ENCODE assay signal across 10 cellular contexts in the genomic region with DNA sequence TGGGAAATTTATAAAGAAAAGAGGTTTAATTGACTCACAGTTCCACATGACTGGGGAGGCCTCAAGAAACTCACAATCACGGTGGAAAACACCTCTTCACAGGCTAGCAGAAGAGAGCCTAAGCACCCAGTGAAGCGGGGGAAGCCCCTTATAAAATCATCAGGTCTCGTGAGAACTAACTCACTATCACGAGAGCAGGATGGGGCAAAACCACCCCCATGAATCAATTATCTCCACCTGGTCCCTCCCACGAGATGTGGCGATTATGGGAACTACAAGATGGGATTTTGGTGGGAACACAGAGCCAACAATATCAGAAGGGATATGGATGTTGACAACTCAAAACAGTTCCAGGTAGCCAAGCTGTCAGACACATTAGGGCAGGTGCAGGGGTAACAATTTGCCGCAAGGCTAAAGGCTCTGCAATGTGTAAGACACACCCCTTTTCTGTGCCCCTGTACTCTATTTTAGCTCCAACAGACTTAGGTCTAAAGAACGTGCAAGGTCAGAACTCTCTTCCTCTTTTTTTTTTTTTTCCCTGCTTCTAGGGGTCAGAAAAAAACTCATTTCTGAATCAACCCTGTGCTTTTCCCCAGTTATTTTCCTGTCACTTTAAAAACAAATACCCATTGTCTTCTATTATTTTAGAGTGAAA. TPM values are rescaled to one million over a fixed set of nuclear protein-coding genes. Genes with fewer than 3 reads are reported as not detected.
DNase-seq lines count a peak whose midpoint lies in the region; ATAC-seq and TF ChIP-seq lines count a peak whose summit lies in the region.
"Had no signal": no experiment of that assay in that cellular context is flagged by ENCODE, and none has a peak within 500 bp of the region (broad histone marks: within the 10 kb centered on the region; RNA-seq: fewer than 3 reads in every experiment).

No MANE protein-coding gene starts in this region.

- H3K36me3 Mint-ChIP-seq in T-helper 17 cell (ENCODE audit: low read depth) (no peaks in the 10 kb centered on the region), mesothelial cell of epicardium (no peaks in the 10 kb centered on the region)

- H3K4me1 Mint-ChIP-seq in T-helper 17 cell (peaks cover 16% of the 10 kb centered on the region), mesothelial cell of epicardium (peaks cover 27% of the 10 kb centered on the region)

- H3K27me3 Mint-ChIP-seq in T-helper 17 cell (peaks cover 24% of the 10 kb centered on the region), mesothelial cell of epicardium (ENCODE audit: low read depth) (no peaks in the 10 kb centered on the region)

- H3K4me3 Mint-ChIP-seq in T-helper 17 cell (no peak overlapping the region), mesothelial cell of epicardium (no peak overlapping the region)

- peak; percentile 21 for ATAC-seq in HG02588 (IDR thresholded peaks at IDR 0.05; ENCODE audit: unreplicated experiment)
- peak; percentile 39 for ATAC-seq in T-helper 17 cell

- H3K9me3 Mint-ChIP-seq in mesothelial cell of epicardium: no peaks in the 10 kb centered on the region

- no peaks in the 10 kb centered on the region for H3K9me3 ChIP-seq in T-helper 17 cell (ENCODE audit: control insufficient read depth, low read length, poor library complexity, severe bottlenecking)

- H3K27ac Mint-ChIP-seq in T-helper 17 cell (no peak overlapping the region), mesothelial cell of epicardium (no peak overlapping the region)

- peak; percentile 30 for DNase-seq in activated T-cell treated with anti-CD3 and anti-CD28 coated beads for 48 hours (ENCODE audit: low read depth)
- no peak for DNase-seq in activated T-cell treated with anti-CD3 and anti-CD28 coated beads, Interleukin-2, amount 50 U/mL, for 1 hour
- DNase-seq in T-helper 17 cell: no peak
- peak; percentile 48 for DNase-seq in stimulated activated CD8-positive, alpha-beta memory T cell treated with anti-CD3 and anti-CD28 coated beads, Interleukin-4, amount 100 ng/mL, for 48 hours
- DNase-seq in amniotic stem cell (lab: John Stamatoyannopoulos, UW): no peak
- DNase-seq in NCI-H2081 treated with DMSO at 0.1 percent for 48 hours (lab: John Stamatoyannopoulos, UW): no peak
- DNase-seq in mesothelial cell of epicardium (ENCODE audit: low spot score in 2 of 2, unreplicated experiment in 2 of 2): no peak
- DNase-seq: NCI-H2029, SHP77 had no signal

- TF ChIP-seq CTCF in mesothelial cell of epicardium (IDR thresholded peaks at IDR 0.05; ENCODE audit: unreplicated experiment): no peak

RNA-seq across cellular contexts. Expression of gene RBM20, which starts 30.7 kb away (rescaled TPM):
- total RNA-seq in T-helper 17 cell (not detected), mesothelial cell of epicardium (20.5 to 23.3 TPM (median 20.7 TPM) in 3 replicates)

RNA-seq across cellular contexts. Expression of gene SMC3, which starts 46.0 kb away (rescaled TPM):
- total RNA-seq in T-helper 17 cell (10 to 100 TPM; 31.6 to 35.9 TPM), mesothelial cell of epicardium (44.7 to 47.2 TPM (median 47.1 TPM) in 3 replicates)

Comparison
In these comparisons a context has a peak if more than half of its experiments do, and no peak if none do; other contexts are left out.
1. DNase-seq: peak in activated T-cell treated with anti-CD3 and anti-CD28 coated beads for 48 hours (single experiment) and stimulated activated CD8-positive, alpha-beta memory T cell treated with anti-CD3 and anti-CD28 coated beads, Interleukin-4, amount 100 ng/mL, for 48 hours (single experiment); none in activated T-cell treated with anti-CD3 and anti-CD28 coated beads, Interleukin-2, amount 50 U/mL, for 1 hour (single experiment), T-helper 17 cell (0 of 3), amniotic stem cell (single experiment), NCI-H2081 treated with DMSO at 0.1 percent for 48 hours (single experiment) and mesothelial cell of epicardium (0 of 2).
2. RNA of gene RBM20, which starts 30.7 kb away (total RNA-seq): 20.5 to 23.3 TPM in mesothelial cell of epicardium; not detected in T-helper 17 cell; every median in the first group is over 10 times any median in the second.